Comparison of ENCODE assay signal across 10 cellular contexts in genomic region chr5:61866930-61867329, GRCh38.
DNase-seq lines count a peak whose midpoint lies in the region; ATAC-seq and FAIRE-seq lines count a peak whose summit lies in the region.
"Had no signal": no experiment of that assay in that cellular context is flagged by ENCODE, and none has a peak within 500 bp of the region (broad histone marks: within the 10 kb centered on the region; RNA-seq: fewer than 3 reads in every experiment).

No MANE protein-coding gene starts in this region.

- FAIRE-seq in urothelium cell line (lab: Jason Lieb, UNC) (peak; percentile 69), GM19239 (lab: Jason Lieb, UNC) (no peak)
- FAIRE-seq: frontal cortex had no signal

- H3K27ac Mint-ChIP-seq in stimulated activated naive CD8-positive, alpha-beta T cell treated with anti-CD3 and anti-CD28 coated beads, Interleukin-15, amount 100 ng/mL, for 72 hours = no peak overlapping the region

- DNase-seq in stimulated activated naive CD8-positive, alpha-beta T cell treated with anti-CD3 and anti-CD28 coated beads, Interleukin-15, amount 100 ng/mL, for 72 hours = peak in 1 of 2 donors; percentile 13
- DNase-seq in stimulated activated naive CD8-positive, alpha-beta T cell treated with anti-CD3 and anti-CD28 coated beads, Interleukin-15, Interleukin-2, amounts not matched to agents 100 U/mL and 50 U/mL, for 24 hours = no peak
- DNase-seq in SW480 (ENCODE audit: low spot score) (peak; percentile 66), urothelium cell line (ENCODE audit: low spot score) (peak; percentile 79), GM19239 (ENCODE audit: insufficient read length, low spot score) (no peak), middle frontal gyrus (ENCODE audit: extremely low spot score, low spot score) (no peak)
- DNase-seq: DMS 273 treated with DMSO at 0.1 percent for 48 hours had no signal

- H3K27me3 Mint-ChIP-seq in stimulated activated naive CD8-positive, alpha-beta T cell treated with anti-CD3 and anti-CD28 coated beads, Interleukin-15, amount 100 ng/mL, for 72 hours = no peaks in the 10 kb centered on the region

- peaks cover 13 to 14% of the 10 kb centered on the region in 2 donors for H3K9me3 Mint-ChIP-seq in stimulated activated naive CD8-positive, alpha-beta T cell treated with anti-CD3 and anti-CD28 coated beads, Interleukin-15, amount 100 ng/mL, for 72 hours

- ATAC-seq in stimulated activated naive CD8-positive, alpha-beta T cell treated with anti-CD3 and anti-CD28 coated beads, Interleukin-15, amount 100 ng/mL, for 72 hours = peak; percentile 66
- ATAC-seq in stimulated activated naive CD8-positive, alpha-beta T cell treated with anti-CD3 and anti-CD28 coated beads, Interleukin-15, Interleukin-2, amounts not matched to agents 100 U/mL and 50 U/mL, for 24 hours = no peak
- ATAC-seq in HG03159 (IDR thresholded peaks at IDR 0.05; ENCODE audit: unreplicated experiment) (peak; percentile 65), HG03039 (IDR thresholded peaks at IDR 0.05; ENCODE audit: unreplicated experiment) (no peak)

- no peaks in the 10 kb centered on the region for H3K4me1 Mint-ChIP-seq in stimulated activated naive CD8-positive, alpha-beta T cell treated with anti-CD3 and anti-CD28 coated beads, Interleukin-15, amount 100 ng/mL, for 72 hours

- H3K4me3 Mint-ChIP-seq in stimulated activated naive CD8-positive, alpha-beta T cell treated with anti-CD3 and anti-CD28 coated beads, Interleukin-15, amount 100 ng/mL, for 72 hours = no peak overlapping the region

Comparison
In these comparisons a context has a peak if more than half of its experiments do, and no peak if none do; other contexts are left out.
1. ATAC-seq: peak in stimulated activated naive CD8-positive, alpha-beta T cell treated with anti-CD3 and anti-CD28 coated beads, Interleukin-15, amount 100 ng/mL, for 72 hours (single experiment) and HG03159 (single experiment); none in stimulated activated naive CD8-positive, alpha-beta T cell treated with anti-CD3 and anti-CD28 coated beads, Interleukin-15, Interleukin-2, amounts not matched to agents 100 U/mL and 50 U/mL, for 24 hours (single experiment) and HG03039 (single experiment).
2. DNase-seq: peak in SW480 (single experiment) and urothelium cell line (single experiment); none in stimulated activated naive CD8-positive, alpha-beta T cell treated with anti-CD3 and anti-CD28 coated beads, Interleukin-15, Interleukin-2, amounts not matched to agents 100 U/mL and 50 U/mL, for 24 hours (single experiment), GM19239 (single experiment) and middle frontal gyrus (single experiment).